Comparison of ENCODE assay signal across 1 cellular context in the genomic region with DNA sequence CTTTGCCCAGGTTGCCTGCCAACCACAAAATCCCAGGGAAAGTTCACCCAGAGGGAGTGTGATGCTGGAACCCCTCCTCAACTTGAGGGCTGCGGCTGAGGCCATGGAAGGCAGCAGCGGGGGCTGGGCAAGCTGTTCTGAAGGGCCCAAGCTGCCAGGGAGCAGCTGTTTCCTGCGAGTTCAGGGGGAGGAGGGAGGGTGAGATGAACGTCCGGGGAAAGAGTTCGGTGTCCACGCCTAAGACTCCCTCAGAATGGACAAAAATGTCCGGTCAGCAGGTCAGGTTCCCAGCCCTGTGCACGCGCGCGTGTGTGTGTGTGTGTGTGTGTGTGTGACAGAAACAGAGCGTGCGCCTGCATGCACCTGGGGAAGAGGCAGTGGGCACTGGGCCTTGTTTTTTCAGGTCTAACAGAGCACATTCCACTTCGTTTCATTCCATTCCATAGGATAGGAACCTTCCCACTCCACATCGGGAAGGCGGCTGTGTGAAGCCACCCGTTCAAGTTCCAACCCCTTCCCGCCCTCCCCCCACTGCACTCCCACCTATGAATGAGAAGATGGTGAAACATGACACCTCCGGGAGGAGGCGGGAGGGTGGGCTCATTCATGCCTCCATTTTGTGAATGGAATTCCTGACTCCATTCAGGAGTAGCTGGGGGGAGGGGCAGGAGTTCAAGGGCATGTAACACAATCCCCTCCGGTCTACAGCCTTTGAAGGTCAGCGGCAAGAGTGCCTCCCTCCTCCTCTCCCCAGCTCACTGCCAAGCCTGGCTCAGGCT.
A peak's percentile ranks its signal among the peaks of the same experiment; 100 is the strongest.
TF ChIP-seq lines count a peak whose summit lies in the region.

No MANE protein-coding gene starts in this region.

TF ChIP-seq in HepG2, 621 proteins besides CTCF, POLR2A, EP300 and RAD21 (continued from another document and continues in another):
- TF ChIP-seq, protein P1, sequence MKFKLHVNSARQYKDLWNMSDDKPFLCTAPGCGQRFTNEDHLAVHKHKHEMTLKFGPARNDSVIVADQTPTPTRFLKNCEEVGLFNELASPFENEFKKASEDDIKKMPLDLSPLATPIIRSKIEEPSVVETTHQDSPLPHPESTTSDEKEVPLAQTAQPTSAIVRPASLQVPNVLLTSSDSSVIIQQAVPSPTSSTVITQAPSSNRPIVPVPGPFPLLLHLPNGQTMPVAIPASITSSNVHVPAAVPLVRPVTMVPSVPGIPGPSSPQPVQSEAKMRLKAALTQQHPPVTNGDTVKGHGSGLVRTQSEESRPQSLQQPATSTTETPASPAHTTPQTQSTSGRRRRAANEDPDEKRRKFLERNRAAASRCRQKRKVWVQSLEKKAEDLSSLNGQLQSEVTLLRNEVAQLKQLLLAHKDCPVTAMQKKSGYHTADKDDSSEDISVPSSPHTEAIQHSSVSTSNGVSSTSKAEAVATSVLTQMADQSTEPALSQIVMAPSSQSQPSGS (CRISPR knock-in tag; IDR thresholded peaks at IDR 0.05): peak; percentile 98
- TF ChIP-seq ZNF652 (CRISPR knock-in tag; IDR thresholded peaks at IDR 0.05; ENCODE audit: borderline replicate concordance, low read depth) (peak; percentile 65; the same call in 1 of the 2 replicates), JDP2 (CRISPR knock-in tag; IDR thresholded peaks at IDR 0.05; ENCODE audit: borderline replicate concordance) (no peak; the same call in 1 of the 2 replicates), ZSCAN20 (CRISPR knock-in tag; IDR thresholded peaks at IDR 0.05; ENCODE audit: borderline replicate concordance) (no peak), EED (CRISPR knock-in tag; IDR thresholded peaks at IDR 0.05) (0 out of 2 replicates have a peak, but pooled peaks have one; percentile 15), HDAC6 (IDR thresholded peaks at IDR 0.05; ENCODE audit: low read depth, low read length) (no peak), IRF9 (CRISPR knock-in tag; IDR thresholded peaks at IDR 0.05; ENCODE audit: borderline replicate concordance) (peak; percentile 83; the same call in 1 of the 2 replicates), ZNF75D (CRISPR knock-in tag; IDR thresholded peaks at IDR 0.05; ENCODE audit: borderline replicate concordance) (no peak), GATAD2A (CRISPR knock-in tag; IDR thresholded peaks at IDR 0.05) (peak; percentile 94), MEF2D (CRISPR knock-in tag; IDR thresholded peaks at IDR 0.05) (peak; percentile 96), ZNF776 (CRISPR knock-in tag; IDR thresholded peaks at IDR 0.05) (no peak; the same call in 1 of the 2 replicates), SMAD3 (CRISPR knock-in tag; IDR thresholded peaks at IDR 0.05) (peak; percentile 95), ZNF549 (CRISPR knock-in tag; IDR thresholded peaks at IDR 0.05) (no peak), NFIC (IDR thresholded peaks at IDR 0.05; ENCODE audit: low read length) (peak; percentile 89), FOXJ3 (CRISPR knock-in tag; IDR thresholded peaks at IDR 0.05; ENCODE audit: borderline replicate concordance) (peak; percentile 81; the same call in 1 of the 2 replicates), ATF7-NPFF (CRISPR knock-in tag; IDR thresholded peaks at IDR 0.05; ENCODE audit: low read depth) (peak; percentile 48; the same call in 1 of the 2 replicates), ATAD3A (CRISPR knock-in tag; IDR thresholded peaks at IDR 0.05) (no peak), SP140L (CRISPR knock-in tag; IDR thresholded peaks at IDR 0.05; ENCODE audit: borderline replicate concordance) (no peak; the same call in 1 of the 2 replicates), U2AF1 (optimal IDR thresholded peaks at IDR 0.05; ENCODE audit: low read depth, low read length) (peak; percentile 93), ZNF143 (CRISPR knock-in tag; IDR thresholded peaks at IDR 0.05) (peak; percentile 20; the same call in 1 of the 2 replicates), MED8 (CRISPR knock-in tag; IDR thresholded peaks at IDR 0.05; ENCODE audit: insufficient replicate concordance) (peak; percentile 98), ZSCAN5A (CRISPR knock-in tag; IDR thresholded peaks at IDR 0.05; ENCODE audit: borderline replicate concordance) (peak; percentile 86; the same call in 1 of the 2 replicates), SRY (CRISPR knock-in tag; IDR thresholded peaks at IDR 0.05) (no peak), HNRNPK (IDR thresholded peaks at IDR 0.05; ENCODE audit: low read depth, low read length, poor library complexity, severe bottlenecking) (no peak), ZNF430 (CRISPR knock-in tag; IDR thresholded peaks at IDR 0.05) (peak; percentile 96), FOXC1 (CRISPR knock-in tag; IDR thresholded peaks at IDR 0.05; ENCODE audit: borderline replicate concordance) (peak; percentile 80; the same call in 1 of the 2 replicates)
- TF ChIP-seq, protein P2, sequence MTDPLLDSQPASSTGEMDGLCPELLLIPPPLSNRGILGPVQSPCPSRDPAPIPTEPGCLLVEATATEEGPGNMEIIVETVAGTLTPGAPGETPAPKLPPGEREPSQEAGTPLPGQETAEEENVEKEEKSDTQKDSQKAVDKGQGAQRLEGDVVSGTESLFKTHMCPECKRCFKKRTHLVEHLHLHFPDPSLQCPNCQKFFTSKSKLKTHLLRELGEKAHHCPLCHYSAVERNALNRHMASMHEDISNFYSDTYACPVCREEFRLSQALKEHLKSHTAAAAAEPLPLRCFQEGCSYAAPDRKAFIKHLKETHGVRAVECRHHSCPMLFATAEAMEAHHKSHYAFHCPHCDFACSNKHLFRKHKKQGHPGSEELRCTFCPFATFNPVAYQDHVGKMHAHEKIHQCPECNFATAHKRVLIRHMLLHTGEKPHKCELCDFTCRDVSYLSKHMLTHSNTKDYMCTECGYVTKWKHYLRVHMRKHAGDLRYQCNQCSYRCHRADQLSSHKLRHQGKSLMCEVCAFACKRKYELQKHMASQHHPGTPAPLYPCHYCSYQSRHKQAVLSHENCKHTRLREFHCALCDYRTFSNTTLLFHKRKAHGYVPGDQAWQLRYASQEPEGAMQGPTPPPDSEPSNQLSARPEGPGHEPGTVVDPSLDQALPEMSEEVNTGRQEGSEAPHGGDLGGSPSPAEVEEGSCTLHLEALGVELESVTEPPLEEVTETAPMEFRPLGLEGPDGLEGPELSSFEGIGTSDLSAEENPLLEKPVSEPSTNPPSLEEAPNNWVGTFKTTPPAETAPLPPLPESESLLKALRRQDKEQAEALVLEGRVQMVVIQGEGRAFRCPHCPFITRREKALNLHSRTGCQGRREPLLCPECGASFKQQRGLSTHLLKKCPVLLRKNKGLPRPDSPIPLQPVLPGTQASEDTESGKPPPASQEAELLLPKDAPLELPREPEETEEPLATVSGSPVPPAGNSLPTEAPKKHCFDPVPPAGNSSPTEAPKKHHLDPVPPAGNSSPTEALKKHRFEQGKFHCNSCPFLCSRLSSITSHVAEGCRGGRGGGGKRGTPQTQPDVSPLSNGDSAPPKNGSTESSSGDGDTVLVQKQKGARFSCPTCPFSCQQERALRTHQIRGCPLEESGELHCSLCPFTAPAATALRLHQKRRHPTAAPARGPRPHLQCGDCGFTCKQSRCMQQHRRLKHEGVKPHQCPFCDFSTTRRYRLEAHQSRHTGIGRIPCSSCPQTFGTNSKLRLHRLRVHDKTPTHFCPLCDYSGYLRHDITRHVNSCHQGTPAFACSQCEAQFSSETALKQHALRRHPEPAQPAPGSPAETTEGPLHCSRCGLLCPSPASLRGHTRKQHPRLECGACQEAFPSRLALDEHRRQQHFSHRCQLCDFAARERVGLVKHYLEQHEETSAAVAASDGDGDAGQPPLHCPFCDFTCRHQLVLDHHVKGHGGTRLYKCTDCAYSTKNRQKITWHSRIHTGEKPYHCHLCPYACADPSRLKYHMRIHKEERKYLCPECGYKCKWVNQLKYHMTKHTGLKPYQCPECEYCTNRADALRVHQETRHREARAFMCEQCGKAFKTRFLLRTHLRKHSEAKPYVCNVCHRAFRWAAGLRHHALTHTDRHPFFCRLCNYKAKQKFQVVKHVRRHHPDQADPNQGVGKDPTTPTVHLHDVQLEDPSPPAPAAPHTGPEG (CRISPR knock-in tag; IDR thresholded peaks at IDR 0.05): no peak; the same call in 1 of the 2 replicates
- TF ChIP-seq, protein P3, sequence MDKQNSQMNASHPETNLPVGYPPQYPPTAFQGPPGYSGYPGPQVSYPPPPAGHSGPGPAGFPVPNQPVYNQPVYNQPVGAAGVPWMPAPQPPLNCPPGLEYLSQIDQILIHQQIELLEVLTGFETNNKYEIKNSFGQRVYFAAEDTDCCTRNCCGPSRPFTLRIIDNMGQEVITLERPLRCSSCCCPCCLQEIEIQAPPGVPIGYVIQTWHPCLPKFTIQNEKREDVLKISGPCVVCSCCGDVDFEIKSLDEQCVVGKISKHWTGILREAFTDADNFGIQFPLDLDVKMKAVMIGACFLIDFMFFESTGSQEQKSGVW (CRISPR knock-in tag; IDR thresholded peaks at IDR 0.05; ENCODE audit: borderline replicate concordance): no peak; the same call in 1 of the 2 replicates
- TF ChIP-seq, protein P4, sequence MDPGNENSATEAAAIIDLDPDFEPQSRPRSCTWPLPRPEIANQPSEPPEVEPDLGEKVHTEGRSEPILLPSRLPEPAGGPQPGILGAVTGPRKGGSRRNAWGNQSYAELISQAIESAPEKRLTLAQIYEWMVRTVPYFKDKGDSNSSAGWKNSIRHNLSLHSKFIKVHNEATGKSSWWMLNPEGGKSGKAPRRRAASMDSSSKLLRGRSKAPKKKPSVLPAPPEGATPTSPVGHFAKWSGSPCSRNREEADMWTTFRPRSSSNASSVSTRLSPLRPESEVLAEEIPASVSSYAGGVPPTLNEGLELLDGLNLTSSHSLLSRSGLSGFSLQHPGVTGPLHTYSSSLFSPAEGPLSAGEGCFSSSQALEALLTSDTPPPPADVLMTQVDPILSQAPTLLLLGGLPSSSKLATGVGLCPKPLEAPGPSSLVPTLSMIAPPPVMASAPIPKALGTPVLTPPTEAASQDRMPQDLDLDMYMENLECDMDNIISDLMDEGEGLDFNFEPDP (CRISPR knock-in tag; conservative IDR thresholded peaks at IDR 0.05): no peak
- TF ChIP-seq, protein P5, sequence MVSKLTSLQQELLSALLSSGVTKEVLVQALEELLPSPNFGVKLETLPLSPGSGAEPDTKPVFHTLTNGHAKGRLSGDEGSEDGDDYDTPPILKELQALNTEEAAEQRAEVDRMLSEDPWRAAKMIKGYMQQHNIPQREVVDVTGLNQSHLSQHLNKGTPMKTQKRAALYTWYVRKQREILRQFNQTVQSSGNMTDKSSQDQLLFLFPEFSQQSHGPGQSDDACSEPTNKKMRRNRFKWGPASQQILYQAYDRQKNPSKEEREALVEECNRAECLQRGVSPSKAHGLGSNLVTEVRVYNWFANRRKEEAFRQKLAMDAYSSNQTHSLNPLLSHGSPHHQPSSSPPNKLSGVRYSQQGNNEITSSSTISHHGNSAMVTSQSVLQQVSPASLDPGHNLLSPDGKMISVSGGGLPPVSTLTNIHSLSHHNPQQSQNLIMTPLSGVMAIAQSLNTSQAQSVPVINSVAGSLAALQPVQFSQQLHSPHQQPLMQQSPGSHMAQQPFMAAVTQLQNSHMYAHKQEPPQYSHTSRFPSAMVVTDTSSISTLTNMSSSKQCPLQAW (CRISPR knock-in tag; IDR thresholded peaks at IDR 0.05): peak; percentile 97
- TF ChIP-seq, protein P6, sequence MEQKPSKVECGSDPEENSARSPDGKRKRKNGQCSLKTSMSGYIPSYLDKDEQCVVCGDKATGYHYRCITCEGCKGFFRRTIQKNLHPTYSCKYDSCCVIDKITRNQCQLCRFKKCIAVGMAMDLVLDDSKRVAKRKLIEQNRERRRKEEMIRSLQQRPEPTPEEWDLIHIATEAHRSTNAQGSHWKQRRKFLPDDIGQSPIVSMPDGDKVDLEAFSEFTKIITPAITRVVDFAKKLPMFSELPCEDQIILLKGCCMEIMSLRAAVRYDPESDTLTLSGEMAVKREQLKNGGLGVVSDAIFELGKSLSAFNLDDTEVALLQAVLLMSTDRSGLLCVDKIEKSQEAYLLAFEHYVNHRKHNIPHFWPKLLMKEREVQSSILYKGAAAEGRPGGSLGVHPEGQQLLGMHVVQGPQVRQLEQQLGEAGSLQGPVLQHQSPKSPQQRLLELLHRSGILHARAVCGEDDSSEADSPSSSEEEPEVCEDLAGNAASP (CRISPR knock-in tag; IDR thresholded peaks at IDR 0.05; ENCODE audit: borderline replicate concordance): peak; percentile 98
- TF ChIP-seq, protein P7, sequence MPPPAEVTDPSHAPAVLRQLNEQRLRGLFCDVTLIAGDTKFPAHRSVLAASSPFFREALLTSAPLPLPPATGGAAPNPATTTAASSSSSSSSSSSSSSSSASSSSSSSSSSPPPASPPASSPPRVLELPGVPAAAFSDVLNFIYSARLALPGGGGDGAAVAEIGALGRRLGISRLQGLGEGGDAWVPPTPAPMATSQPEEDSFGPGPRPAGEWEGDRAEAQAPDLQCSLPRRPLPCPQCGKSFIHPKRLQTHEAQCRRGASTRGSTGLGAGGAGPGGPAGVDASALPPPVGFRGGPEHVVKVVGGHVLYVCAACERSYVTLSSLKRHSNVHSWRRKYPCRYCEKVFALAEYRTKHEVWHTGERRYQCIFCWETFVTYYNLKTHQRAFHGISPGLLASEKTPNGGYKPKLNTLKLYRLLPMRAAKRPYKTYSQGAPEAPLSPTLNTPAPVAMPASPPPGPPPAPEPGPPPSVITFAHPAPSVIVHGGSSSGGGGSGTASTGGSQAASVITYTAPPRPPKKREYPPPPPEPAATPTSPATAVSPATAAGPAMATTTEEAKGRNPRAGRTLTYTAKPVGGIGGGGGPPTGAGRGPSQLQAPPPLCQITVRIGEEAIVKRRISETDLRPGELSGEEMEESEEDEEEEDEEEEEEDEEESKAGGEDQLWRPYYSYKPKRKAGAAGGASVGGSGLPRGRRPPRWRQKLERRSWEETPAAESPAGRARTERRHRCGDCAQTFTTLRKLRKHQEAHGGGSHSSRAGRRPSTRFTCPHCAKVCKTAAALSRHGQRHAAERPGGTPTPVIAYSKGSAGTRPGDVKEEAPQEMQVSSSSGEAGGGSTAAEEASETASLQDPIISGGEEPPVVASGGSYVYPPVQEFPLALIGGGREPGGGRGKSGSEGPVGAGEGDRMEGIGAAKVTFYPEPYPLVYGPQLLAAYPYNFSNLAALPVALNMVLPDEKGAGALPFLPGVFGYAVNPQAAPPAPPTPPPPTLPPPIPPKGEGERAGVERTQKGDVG (CRISPR knock-in tag; IDR thresholded peaks at IDR 0.05; ENCODE audit: borderline replicate concordance): peak; percentile 9
